Comparison of ENCODE assay signal across 8 cellular contexts in the genomic region with DNA sequence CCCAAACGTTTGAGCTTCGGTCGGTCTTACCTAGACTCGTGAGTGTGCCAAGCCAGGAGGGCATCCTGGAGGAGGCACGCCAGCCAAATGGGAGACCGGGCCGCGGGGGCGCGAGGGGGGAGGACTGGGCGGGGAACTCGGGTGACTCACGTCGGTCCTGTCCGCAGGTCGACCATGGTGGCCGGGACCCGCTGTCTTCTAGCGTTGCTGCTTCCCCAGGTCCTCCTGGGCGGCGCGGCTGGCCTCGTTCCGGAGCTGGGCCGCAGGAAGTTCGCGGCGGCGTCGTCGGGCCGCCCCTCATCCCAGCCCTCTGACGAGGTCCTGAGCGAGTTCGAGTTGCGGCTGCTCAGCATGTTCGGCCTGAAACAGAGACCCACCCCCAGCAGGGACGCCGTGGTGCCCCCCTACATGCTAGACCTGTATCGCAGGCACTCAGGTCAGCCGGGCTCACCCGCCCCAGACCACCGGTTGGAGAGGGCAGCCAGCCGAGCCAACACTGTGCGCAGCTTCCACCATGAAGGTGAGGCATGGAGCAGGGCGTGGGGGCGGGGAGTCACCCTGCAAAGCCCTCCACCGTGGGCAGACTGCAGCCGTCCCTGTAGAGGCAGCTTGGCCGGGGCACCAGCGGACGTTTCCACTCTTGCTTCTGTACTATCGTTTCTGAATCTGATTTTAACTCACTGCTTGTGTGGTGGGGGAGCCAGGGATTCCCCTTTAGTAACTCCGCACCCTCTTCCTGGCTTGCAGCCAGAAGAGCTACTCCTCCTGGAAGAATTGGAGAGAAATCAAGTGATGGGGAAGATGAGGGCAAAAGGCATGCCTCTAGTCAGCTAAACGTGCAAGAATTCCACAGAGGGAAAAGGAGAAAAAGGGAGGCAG. TPM values are rescaled to one million over a fixed set of nuclear protein-coding genes. Genes with fewer than 3 reads are reported as not detected.
DNase-seq lines count a peak whose midpoint lies in the region; ATAC-seq and TF ChIP-seq lines count a peak whose summit lies in the region.

No MANE protein-coding gene starts in this region.

- ATAC-seq in left cardiac atrium (peak; percentile 8 to 37), GM18520 (IDR thresholded peaks at IDR 0.05; ENCODE audit: unreplicated experiment) (no peak), HG03520 (IDR thresholded peaks at IDR 0.05; ENCODE audit: unreplicated experiment) (no peak)

- TF ChIP-seq POLR2A in ovary (IDR thresholded peaks at IDR 0.05) = no peak

- WGBS in ovary, 3 donors = 2 to 3% (median 2%) methylated on average over 38 to 55 of the region's 55 CpGs

- TF ChIP-seq CTCF in Caco-2 (IDR thresholded peaks at IDR 0.05; ENCODE audit: insufficient read depth in 1 of 2, low read depth in 1 of 2, low read length in 1 of 2, severe bottlenecking in 1 of 2, unreplicated experiment in 1 of 2) = no peak
- no peak for TF ChIP-seq CTCF in WI38 (IDR thresholded peaks at IDR 0.05; ENCODE audit: low read depth, low read length)
- TF ChIP-seq CTCF in ovary (IDR thresholded peaks at IDR 0.05) = no peak

- no peaks in the 10 kb centered on the region for H3K27me3 Mint-ChIP-seq in Caco-2 (ENCODE audit: insufficient read depth, unreplicated experiment)

- H3K9me3 Mint-ChIP-seq in Caco-2 (ENCODE audit: unreplicated experiment) = no peaks in the 10 kb centered on the region

- H3K36me3 ChIP-seq in Caco-2 (ENCODE audit: control insufficient read depth, insufficient read depth, low read length) (peaks cover under 1% of the 10 kb centered on the region; the same call in 1 of the 2 replicates), ovary (no peaks in the 10 kb centered on the region)

- H3K9me3 ChIP-seq in Caco-2 = no peaks in the 10 kb centered on the region
- no peaks in the 10 kb centered on the region for H3K9me3 ChIP-seq in ovary

- peak overlapping the region; percentile 92 for H3K4me3 Mint-ChIP-seq in Caco-2 (ENCODE audit: unreplicated experiment)

- BruUV-seq in Caco-2 (replicated peaks; lab: Mats Ljungman, UMichigan) = no TSS peak

- H3K36me3 Mint-ChIP-seq in Caco-2 (ENCODE audit: insufficient read depth, unreplicated experiment) = peaks cover 60% of the 10 kb centered on the region

- H3K4me1 Mint-ChIP-seq in Caco-2 (ENCODE audit: low read depth, unreplicated experiment) = peaks cover 29% of the 10 kb centered on the region

- peak overlapping the region; percentile 96 for H3K4me3 ChIP-seq in Caco-2 (ENCODE audit: low read depth, low read length)
- H3K4me3 ChIP-seq in WI38 (ENCODE audit: low read depth, low read length) = peak overlapping the region; percentile 80
- H3K4me3 ChIP-seq in ovary = peak overlapping the region; percentile 45

- DNase-seq in Caco-2 (peak; percentile 47 to 58), left cardiac atrium (peak; percentile 49), ovary (peak; percentile 16 to 51 (median 37)), NCI-H2081 treated with DMSO at 0.1 percent for 48 hours (lab: John Stamatoyannopoulos, UW) (no peak)
- no peak for DNase-seq in activated naive CD4-positive, alpha-beta T cell treated with anti-CD3 and anti-CD28 coated beads, Interleukin-2, amount 50 U/mL, for 16 hours

- H3K27ac ChIP-seq in ovary = no peak overlapping the region

- H3K27me3 ChIP-seq in Caco-2 (replicated peaks; ENCODE audit: control insufficient read depth, insufficient read depth, low read length) (no peaks in the 10 kb centered on the region), ovary (no peaks in the 10 kb centered on the region)

- TF ChIP-seq EP300 in ovary (IDR thresholded peaks at IDR 0.05) = no peak

- H3K27ac Mint-ChIP-seq in Caco-2 (ENCODE audit: unreplicated experiment) = peak overlapping the region; percentile 51

- intact Hi-C loops in Caco-2 (cut with micrococcal nuclease; ENCODE audit: unreplicated experiment) (loop anchor here (2.0 to 10.0 kb wide), 3 partner anchors 278 to 515 kb away; no protein-coding TSS in a partner anchor), left cardiac atrium (cut with DNase I) (loop anchor here (10.0 kb wide), 3 partner anchors 135 to 515 kb away; no protein-coding TSS in a partner anchor), ovary (cut with DNase I) (loop anchor here in 2 of 4 donors (5.0 to 10.0 kb wide), 2 partner anchors 515 to 517 kb away; no protein-coding TSS in a partner anchor)

- peaks cover 19% of the 10 kb centered on the region for H3K4me1 ChIP-seq in Caco-2
- peaks cover 9% of the 10 kb centered on the region for H3K4me1 ChIP-seq in ovary (ENCODE audit: insufficient read depth)

- POLR2A ChIA-PET in Caco-2 (lab: Charles Lee) = interaction anchor here (0.6 kb wide), 1 partner anchor 105 kb away, joined by 3 read pairs; no protein-coding TSS in a partner anchor

- CTCF ChIA-PET in Caco-2 (lab: Charles Lee) = interaction anchor here (1.6 kb wide), 1 partner anchor 133 kb away, joined by 4 read pairs; no protein-coding TSS in a partner anchor

RNA-seq across cellular contexts. Expression of a gene that starts 2.7 kb away (rescaled TPM):
- total RNA-seq in Caco-2 (2022) (24.3 and 27.3 TPM in 2 replicates), left cardiac atrium (1 to 10 TPM; 4.7 to 6.1 TPM), ovary (1 to 10 TPM in 5 of 7 donors, under 1 TPM in 2; 0.58 to 9.7 (median 2.3) TPM)
- polyA plus RNA-seq in ovary = 1 to 10 TPM; 2.7 to 4.1 TPM

Comparison
In these comparisons a context has a peak if more than half of its experiments do, and no peak if none do; other contexts are left out.
1. DNase-seq: peak in Caco-2 (2 of 2), left cardiac atrium (single experiment) and ovary (5 of 5); none in NCI-H2081 treated with DMSO at 0.1 percent for 48 hours (single experiment) and activated naive CD4-positive, alpha-beta T cell treated with anti-CD3 and anti-CD28 coated beads, Interleukin-2, amount 50 U/mL, for 16 hours (single experiment).
2. H3K4me3 ChIP-seq: peak in every context shown above with its lines; median percentile 96 in Caco-2; 80 in WI38; 45 in ovary.
3. ATAC-seq: peak in left cardiac atrium (2 of 2); none in GM18520 (single experiment) and HG03520 (single experiment).